Comparison of ENCODE assay signal across 21 cellular contexts in the genomic region with DNA sequence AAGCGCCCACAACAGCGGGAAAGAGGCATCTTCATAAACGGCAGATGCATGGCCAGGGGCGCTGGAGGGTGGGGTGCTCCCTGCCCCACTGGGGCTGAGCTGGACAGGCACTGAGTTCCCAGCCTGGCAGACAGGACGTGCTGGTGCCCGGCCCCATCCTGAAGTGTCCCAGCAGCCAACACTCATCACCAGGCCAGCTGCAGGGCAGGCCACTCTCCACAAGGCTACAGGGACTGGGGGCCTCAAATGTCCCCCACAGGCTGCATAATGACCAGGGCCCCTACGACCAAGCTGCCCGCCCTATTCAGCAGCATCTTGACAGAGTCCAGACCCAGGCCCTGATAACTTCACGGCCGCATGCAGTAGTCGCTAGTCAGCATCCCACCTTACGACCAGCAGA.
"Had no signal": no experiment of that assay in that cellular context is flagged by ENCODE, and none has a peak within 500 bp of the region (broad histone marks: within the 10 kb centered on the region; RNA-seq: fewer than 3 reads in every experiment).

No MANE protein-coding gene starts in this region.

- H3K79me2 ChIP-seq: parathyroid adenoma had no signal

- H3K36me3 ChIP-seq: heart right ventricle, neural progenitor cell, right lobe of liver, stomach, thoracic aorta, transverse colon had no signal

- H3K27me3 ChIP-seq: dorsolateral prefrontal cortex, neural progenitor cell, right lobe of liver had no signal

- H3K4me3 ChIP-seq: dorsolateral prefrontal cortex, heart right ventricle, neural progenitor cell, psoas muscle, right lobe of liver, stomach, thoracic aorta, transverse colon had no signal

- H2AFZ ChIP-seq: neural progenitor cell, parathyroid adenoma had no signal

- H3K9me3 ChIP-seq: heart right ventricle, psoas muscle, right lobe of liver, stomach, thoracic aorta, transverse colon had no signal

- H3K27ac ChIP-seq: dorsolateral prefrontal cortex, heart right ventricle, neural progenitor cell, parathyroid adenoma, psoas muscle, right lobe of liver, stomach, thoracic aorta, transverse colon had no signal

- H3K9ac ChIP-seq: neural progenitor cell, parathyroid adenoma had no signal

- DNase-seq: cortex of kidney; effector CD8-positive, alpha-beta T cell; foreskin melanocyte; heart right ventricle; hypothalamus; kidney glomerular epithelial cell; natural killer cell; occipital lobe; psoas muscle; retina; stimulated activated CD4-positive, alpha-beta T cell treated with anti-CD3 and anti-CD28 coated beads, Interleukin-2, amount 100 ng/mL, for 24 hours; stimulated activated CD4-positive, alpha-beta T cell treated with anti-CD3 and anti-CD28 coated beads, Interleukin-4, amount 100 ng/mL, for 4 hours; stimulated activated naive CD4-positive, alpha-beta T cell; stomach; substantia nigra; transverse colon had no signal

- ATAC-seq: natural killer cell, psoas muscle had no signal

- H3K4me2 ChIP-seq: neural progenitor cell had no signal

- H3K4me1 ChIP-seq: psoas muscle, transverse colon had no signal
